In the genomic region with DNA sequence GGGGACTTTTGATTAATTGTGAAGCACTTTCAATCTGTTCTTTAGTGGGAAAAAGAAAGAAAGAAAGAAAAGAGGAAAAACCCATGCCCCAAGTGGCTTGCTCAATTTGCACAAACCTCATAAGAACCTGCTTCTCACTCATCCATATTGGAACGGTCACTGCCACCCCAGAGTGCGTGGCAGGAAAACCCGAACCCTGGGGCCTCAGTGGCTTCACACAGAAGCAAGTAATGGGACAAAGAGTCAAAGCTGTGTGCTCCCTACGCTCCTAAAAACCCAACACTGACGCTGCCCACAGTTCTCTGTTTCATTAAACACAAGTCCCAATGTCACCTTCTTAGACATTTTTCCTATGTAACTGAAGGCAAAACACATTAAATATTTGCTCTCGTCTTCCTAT, we compare ENCODE assay signal across 22 cellular contexts. TPM values are rescaled to one million over a fixed set of nuclear protein-coding genes. Genes with fewer than 3 reads are reported as not detected.
"Had no signal": no experiment of that assay in that cellular context is flagged by ENCODE, and none has a peak within 500 bp of the region (broad histone marks: within the 10 kb centered on the region; RNA-seq: fewer than 3 reads in every experiment).

No MANE protein-coding gene starts in this region.

- ATAC-seq: gastrocnemius medialis; heart right ventricle; left lung; naive thymus-derived CD4-positive, alpha-beta T cell had no signal

- H3K9me3 ChIP-seq: esophagus muscularis mucosa, gastrocnemius medialis, heart right ventricle, left lung, neutrophil, right atrium auricular region, sigmoid colon, stomach, thoracic aorta, transverse colon, uterus had no signal

- DNase-seq: effector memory CD4-positive, alpha-beta T cell; gastrocnemius medialis; heart right ventricle; hypothalamus; left lung; mesenchymal stem cell; naive thymus-derived CD4-positive, alpha-beta T cell; sigmoid colon; stimulated activated CD4-positive, alpha-beta T cell treated with anti-CD3 and anti-CD28 coated beads, Interleukin-12 subunit alpha, Interleukin-12 subunit beta, amount 100 ng/mL, for 4 hours; stimulated activated naive CD4-positive, alpha-beta T cell; stomach; substantia nigra; transverse colon; uterus had no signal

- H3K27ac Mint-ChIP-seq: naive thymus-derived CD4-positive, alpha-beta T cell had no signal

- H3K36me3 ChIP-seq: esophagus muscularis mucosa, gastrocnemius medialis, heart right ventricle, left lung, neutrophil, right atrium auricular region, sigmoid colon, stomach, thoracic aorta, transverse colon, uterus had no signal

- H3K27ac ChIP-seq: epithelial cell of prostate, esophagus muscularis mucosa, gastrocnemius medialis, heart right ventricle, neutrophil, right atrium auricular region, sigmoid colon, skin epidermis, stomach, transverse colon, uterus had no signal

RNA-seq across cellular contexts. Expression of a gene that starts 1.2 kb away (rescaled TPM):
- total RNA-seq: fibroblast of villous mesenchyme had no signal
- polyA plus RNA-seq: keratinocyte had no signal
